In genomic region chr2:151828143-151828889, GRCh38 we compare ENCODE assay signal across 8 cellular contexts. TPM values are rescaled to one million over a fixed set of nuclear protein-coding genes. Genes with fewer than 3 reads are reported as not detected.
A peak's percentile ranks its signal among the peaks of the same experiment; 100 is the strongest.
DNase-seq lines count a peak whose midpoint lies in the region; ATAC-seq and TF ChIP-seq lines count a peak whose summit lies in the region.

Gene ARL5A (minus strand): TSS chr2:151828421. CDS start chr2:151828176, 245 bp downstream.

- H3K4me3 ChIP-seq in epithelial cell of proximal tubule (ENCODE audit: low read depth, low read length) = peak within 1 kb of the TSS; percentile 87

- peak within 1 kb of the TSS; percentile 90 to 97 (median 93) for H3K27ac Mint-ChIP-seq in IgD-negative memory B cell

- TF ChIP-seq CTCF in epithelial cell of proximal tubule (conservative IDR thresholded peaks at IDR 0.05; ENCODE audit: low read depth, low read length) = no peak

- DNase-seq in DMS 273 treated with DMSO at 0.1 percent for 48 hours (lab: John Stamatoyannopoulos, UW) (peak; percentile 81), OCI-M2 (lab: John Stamatoyannopoulos, UW; ENCODE audit: unreplicated experiment) (peak; percentile 42), activated T-cell treated with anti-CD3 and anti-CD28 coated beads for 4 hours (peak; percentile 91), epithelial cell of proximal tubule (ENCODE audit: low read depth) (peak; percentile 49), mucosa of gallbladder (ENCODE audit: low spot score) (peak; percentile 95)
- peak; percentile 80 to 87 for DNase-seq in stimulated activated CD8-positive, alpha-beta memory T cell treated with anti-CD3 and anti-CD28 coated beads, Interleukin-4, amount 100 ng/mL, for 4 hours (ENCODE audit: low read depth in 2 of 2, low spot score in 1 of 2)

- peak; percentile 95 for ATAC-seq in GM21529 (IDR thresholded peaks at IDR 0.05; ENCODE audit: unreplicated experiment)

- H3K4me3 Mint-ChIP-seq in IgD-negative memory B cell = peak within 1 kb of the TSS; percentile 88 to 98 (median 94)

- no peaks in the 10 kb centered on the region for H3K36me3 Mint-ChIP-seq in IgD-negative memory B cell

- no peaks in the 10 kb centered on the region for H3K27me3 Mint-ChIP-seq in IgD-negative memory B cell

- no peaks in the 10 kb centered on the region for H3K9me3 Mint-ChIP-seq in IgD-negative memory B cell

- peaks cover 35 to 44% (median 37%) of the 10 kb centered on the region in 3 donors for H3K4me1 Mint-ChIP-seq in IgD-negative memory B cell

RNA-seq across cellular contexts. Expression of gene ARL5A, which starts in this region (rescaled TPM):
- 70.7 TPM for polyA plus RNA-seq in IgD-negative memory B cell
- total RNA-seq in epithelial cell of proximal tubule = 32.3 and 69.5 TPM in 2 replicates
- 48.1 TPM for total RNA-seq in mucosa of gallbladder

Comparison
In these comparisons a context has a peak if more than half of its experiments do, and no peak if none do; other contexts are left out.
1. Peak in every context shown above with its lines: DNase-seq, ATAC-seq and H3K4me3 ChIP-seq.
2. DNase-seq: peak in every context shown above with its lines; median percentile 95 in mucosa of gallbladder; 91 in activated T-cell treated with anti-CD3 and anti-CD28 coated beads for 4 hours; 84 in stimulated activated CD8-positive, alpha-beta memory T cell treated with anti-CD3 and anti-CD28 coated beads, Interleukin-4, amount 100 ng/mL, for 4 hours; 81 in DMS 273 treated with DMSO at 0.1 percent for 48 hours; 49 in epithelial cell of proximal tubule; 42 in OCI-M2.